Comparison of ENCODE assay signal across 36 cellular contexts in the genomic region with DNA sequence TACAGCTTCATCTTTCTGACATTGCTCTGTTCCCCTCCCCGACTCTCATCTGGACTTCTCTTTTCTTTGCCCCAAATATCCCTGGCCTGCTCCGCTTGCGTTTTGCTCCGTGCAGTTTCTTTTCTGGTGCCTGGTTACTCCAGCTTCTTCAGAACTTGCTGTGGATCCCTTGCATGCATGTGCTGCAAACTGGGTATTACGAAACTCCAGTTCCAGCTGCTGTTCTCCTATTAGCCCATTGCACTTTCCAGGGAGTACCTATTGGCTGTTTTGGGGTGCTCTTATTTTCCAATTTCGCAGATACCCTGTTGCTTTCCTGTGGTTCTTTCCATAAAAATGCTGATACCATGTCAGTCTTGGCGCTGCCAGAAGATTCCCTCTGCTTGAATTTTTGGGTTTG. TPM values are rescaled to one million over a fixed set of nuclear protein-coding genes. Genes with fewer than 3 reads are reported as not detected.
"Had no signal": no experiment of that assay in that cellular context is flagged by ENCODE, and none has a peak within 500 bp of the region (broad histone marks: within the 10 kb centered on the region; RNA-seq: fewer than 3 reads in every experiment).

No MANE protein-coding gene starts in this region.

- H3K36me3 Mint-ChIP-seq: stimulated activated effector memory CD8-positive, alpha-beta T cell treated with anti-CD3 and anti-CD28 coated beads, Interleukin-12 subunit alpha, Interleukin-12 subunit beta, amount 100 ng/mL, for 72 hours had no signal

- H3K27me3 Mint-ChIP-seq: activated naive CD4-positive, alpha-beta T cell treated with anti-CD3 and anti-CD28 coated beads, Interleukin-2, amount 50 U/mL, for 24 hours; central memory CD8-positive, alpha-beta T cell; naive B cell; progenitor cell of endocrine pancreas; stimulated activated naive CD8-positive, alpha-beta T cell treated with anti-CD3 and anti-CD28 coated beads, Interleukin-15, Interleukin-2, amounts not matched to agents 100 ng/mL and 50 ng/mL, for 24 hours; T-helper 17 cell had no signal

- DNase-seq: activated CD4-positive, alpha-beta memory T cell treated with anti-CD3 and anti-CD28 coated beads, Interleukin-2, amount 10 ng/mL, durations not matched to agents 7 days and 5 days; activated CD4-positive, alpha-beta T cell treated with anti-CD3 and anti-CD28 coated beads, Interleukin-2, amount 10 ng/mL, durations not matched to agents 24 days and 14 days; activated CD4-positive, CD25-positive, alpha-beta regulatory T cell treated with anti-CD3 and anti-CD28 coated beads, Interleukin-2, amount 50 U/mL, for 72 hours; activated CD8-positive, alpha-beta memory T cell treated with anti-CD3 and anti-CD28 coated beads, Interleukin-2, amount 50 U/mL, for 48 hours; activated naive CD8-positive, alpha-beta T cell treated with anti-CD3 and anti-CD28 coated beads, Interleukin-2, amount 50 U/mL, for 24 hours; activated T-cell treated with anti-CD3 and anti-CD28 coated beads, Interleukin-2, amount 50 U/mL, for 4 hours; dermis blood vessel endothelial cell; effector CD4-positive, alpha-beta T cell; head of caudate nucleus; hippocampal formation; kidney; left colon; mammary epithelial cell; naive B cell; nephron progenitor cell; small intestine; stimulated activated CD4-positive, alpha-beta T cell treated with anti-CD3 and anti-CD28 coated beads, Interleukin-4, amount 100 ng/mL, for 24 hours; T-helper 17 cell; T1000; upper lobe of left lung had no signal

- H3K9me3 ChIP-seq: neutrophil, upper lobe of left lung, vagina had no signal

- H3K4me1 Mint-ChIP-seq: activated CD4-positive, alpha-beta memory T cell treated with anti-CD3 and anti-CD28 coated beads, Interleukin-2, amount 10 ng/mL, durations not matched to agents 7 days and 5 days; activated CD4-positive, alpha-beta T cell treated with anti-CD3 and anti-CD28 coated beads, Interleukin-2, amount 10 ng/mL, durations not matched to agents 24 days and 14 days; activated naive CD4-positive, alpha-beta T cell treated with anti-CD3 and anti-CD28 coated beads, Interleukin-2, amount 50 U/mL, for 24 hours; activated naive CD8-positive, alpha-beta T cell treated with anti-CD3 and anti-CD28 coated beads, Interleukin-2, amount 50 U/mL, for 24 hours; central memory CD8-positive, alpha-beta T cell; naive B cell; stimulated activated effector memory CD8-positive, alpha-beta T cell treated with anti-CD3 and anti-CD28 coated beads, Interleukin-12 subunit alpha, Interleukin-12 subunit beta, amount 100 ng/mL, for 72 hours; T-helper 17 cell had no signal

- H3K9me3 Mint-ChIP-seq: activated CD4-positive, alpha-beta memory T cell treated with anti-CD3 and anti-CD28 coated beads, Interleukin-2, amount 10 ng/mL, durations not matched to agents 7 days and 5 days; activated CD4-positive, alpha-beta T cell treated with anti-CD3 and anti-CD28 coated beads, Interleukin-2, amount 10 ng/mL, durations not matched to agents 24 days and 14 days; activated naive CD4-positive, alpha-beta T cell treated with anti-CD3 and anti-CD28 coated beads, Interleukin-2, amount 50 U/mL, for 24 hours; activated naive CD8-positive, alpha-beta T cell treated with anti-CD3 and anti-CD28 coated beads, Interleukin-2, amount 50 U/mL, for 24 hours; activated T-cell treated with anti-CD3 and anti-CD28 coated beads, Interleukin-2, amount 50 U/mL, for 4 hours; activated T-helper 2 cell treated with anti-CD3 and anti-CD28 coated beads, Interferon-gamma antibody, Interleukin-2, Interleukin-4, amounts not matched to agents 10 μg/mL and 5 μg/mL and 100 μg/mL, durations not matched to agents 14 hours and 24 hours and 36 hours; central memory CD8-positive, alpha-beta T cell; stimulated activated effector memory CD8-positive, alpha-beta T cell treated with anti-CD3 and anti-CD28 coated beads, Interleukin-12 subunit alpha, Interleukin-12 subunit beta, amount 100 ng/mL, for 72 hours; stimulated activated naive CD8-positive, alpha-beta T cell treated with anti-CD3 and anti-CD28 coated beads, Interleukin-15, Interleukin-2, amounts not matched to agents 100 ng/mL and 50 ng/mL, for 24 hours had no signal

- H3K4me3 ChIP-seq: esophagus muscularis mucosa, gastroesophageal sphincter, upper lobe of left lung, vagina had no signal

- H3K4me1 ChIP-seq: esophagus muscularis mucosa, gastroesophageal sphincter, upper lobe of left lung, vagina had no signal

- H3K27ac ChIP-seq: esophagus muscularis mucosa, gastroesophageal sphincter, neutrophil, upper lobe of left lung, vagina had no signal

- H3K4me3 Mint-ChIP-seq: activated CD4-positive, alpha-beta memory T cell treated with anti-CD3 and anti-CD28 coated beads, Interleukin-2, amount 10 ng/mL, durations not matched to agents 7 days and 5 days; activated CD4-positive, alpha-beta T cell treated with anti-CD3 and anti-CD28 coated beads, Interleukin-2, amount 10 ng/mL, durations not matched to agents 24 days and 14 days; activated naive CD4-positive, alpha-beta T cell treated with anti-CD3 and anti-CD28 coated beads, Interleukin-2, amount 50 U/mL, for 24 hours; activated naive CD8-positive, alpha-beta T cell treated with anti-CD3 and anti-CD28 coated beads, Interleukin-2, amount 50 U/mL, for 24 hours; activated T-cell treated with anti-CD3 and anti-CD28 coated beads, Interleukin-2, amount 50 U/mL, for 4 hours; central memory CD8-positive, alpha-beta T cell; mesothelial cell of epicardium; naive B cell; nephron progenitor cell; stimulated activated effector memory CD8-positive, alpha-beta T cell treated with anti-CD3 and anti-CD28 coated beads, Interleukin-12 subunit alpha, Interleukin-12 subunit beta, amount 100 ng/mL, for 72 hours; stimulated activated naive CD8-positive, alpha-beta T cell treated with anti-CD3 and anti-CD28 coated beads, Interleukin-15, Interleukin-2, amounts not matched to agents 100 ng/mL and 50 ng/mL, for 24 hours; T-helper 17 cell had no signal

- H3K27me3 ChIP-seq: esophagus muscularis mucosa, gastroesophageal sphincter, neutrophil, upper lobe of left lung, vagina had no signal

- H3K27ac Mint-ChIP-seq: activated CD4-positive, alpha-beta memory T cell treated with anti-CD3 and anti-CD28 coated beads, Interleukin-2, amount 10 ng/mL, durations not matched to agents 7 days and 5 days; activated CD4-positive, alpha-beta T cell treated with anti-CD3 and anti-CD28 coated beads, Interleukin-2, amount 10 ng/mL, durations not matched to agents 24 days and 14 days; activated naive CD4-positive, alpha-beta T cell treated with anti-CD3 and anti-CD28 coated beads, Interleukin-2, amount 50 U/mL, for 24 hours; activated naive CD8-positive, alpha-beta T cell treated with anti-CD3 and anti-CD28 coated beads, Interleukin-2, amount 50 U/mL, for 24 hours; activated T-helper 2 cell treated with anti-CD3 and anti-CD28 coated beads, Interferon-gamma antibody, Interleukin-2, Interleukin-4, amounts not matched to agents 10 μg/mL and 5 μg/mL and 100 μg/mL, durations not matched to agents 14 hours and 24 hours and 36 hours; mesothelial cell of epicardium; nephron progenitor cell; progenitor cell of endocrine pancreas; stimulated activated effector memory CD8-positive, alpha-beta T cell treated with anti-CD3 and anti-CD28 coated beads, Interleukin-12 subunit alpha, Interleukin-12 subunit beta, amount 100 ng/mL, for 72 hours; stimulated activated naive CD8-positive, alpha-beta T cell treated with anti-CD3 and anti-CD28 coated beads, Interleukin-15, Interleukin-2, amounts not matched to agents 100 ng/mL and 50 ng/mL, for 24 hours; T-helper 17 cell had no signal

RNA-seq across cellular contexts. Expression of gene DIO1, which starts 46.0 kb away (rescaled TPM):
- total RNA-seq: activated CD4-positive, alpha-beta memory T cell treated with anti-CD3 and anti-CD28 coated beads, Interleukin-2, amount 10 ng/mL, durations not matched to agents 7 days and 5 days; activated CD4-positive, alpha-beta T cell treated with anti-CD3 and anti-CD28 coated beads, Interleukin-2, amount 10 ng/mL, durations not matched to agents 24 days and 14 days; activated T-cell treated with anti-CD3 and anti-CD28 coated beads, Interleukin-2, amount 50 U/mL, for 4 hours; activated T-helper 2 cell treated with anti-CD3 and anti-CD28 coated beads, Interferon-gamma antibody, Interleukin-2, Interleukin-4, amounts not matched to agents 10 μg/mL and 5 μg/mL and 100 μg/mL, durations not matched to agents 14 hours and 24 hours and 36 hours; bronchial epithelial cell; dermis blood vessel endothelial cell; esophagus muscularis mucosa; gastroesophageal sphincter; mammary epithelial cell; mesothelial cell of epicardium; osteocyte; renal cortical epithelial cell; sciatic nerve; subcutaneous adipose tissue; T-helper 17 cell; vagina had no signal
- polyA plus RNA-seq: mammary epithelial cell, small intestine had no signal
